In the genomic region with DNA sequence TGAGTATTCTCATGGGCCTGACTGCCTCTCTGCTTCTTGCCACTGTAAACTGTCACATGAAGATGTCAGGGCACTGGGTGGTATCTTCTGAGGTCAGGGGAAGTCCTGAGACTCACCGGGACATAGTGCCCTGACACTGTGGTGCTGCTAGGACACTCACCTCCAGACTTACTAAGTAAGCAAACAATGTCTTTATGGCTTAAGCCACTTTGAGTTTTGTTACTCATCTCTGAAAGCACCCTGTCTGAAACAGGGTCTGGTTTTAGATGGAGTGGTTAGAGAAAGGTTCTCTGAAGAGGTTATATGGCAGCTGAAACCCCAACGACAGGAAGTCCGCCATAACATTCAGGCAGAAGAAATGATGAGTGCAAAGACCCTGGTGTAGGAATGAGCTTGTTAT, we compare ENCODE assay signal across 13 cellular contexts.
DNase-seq lines count a peak whose midpoint lies in the region; ATAC-seq lines count a peak whose summit lies in the region.
"Had no signal": no experiment of that assay in that cellular context is flagged by ENCODE, and none has a peak within 500 bp of the region (broad histone marks: within the 10 kb centered on the region; RNA-seq: fewer than 3 reads in every experiment).

No MANE protein-coding gene starts in this region.

- DNase-seq in kidney tubule cell (ENCODE audit: low spot score), result peak; percentile 71
- DNase-seq in SKM-1 treated with dmso at 0.1 percent for 144 hours (lab: John Stamatoyannopoulos, UW; ENCODE audit: unreplicated experiment), result no peak
- DNase-seq in stimulated activated naive CD4-positive, alpha-beta T cell treated with Interleukin-2 at 50 U/mL for 16 hours (lab: John Stamatoyannopoulos, UW), result no peak
- no peak for DNase-seq in central memory CD4-positive, alpha-beta T cell
- DNase-seq: NCI-H1417; NCI-H510A treated with DMSO at 0.1 percent for 48 hours; posterior cingulate gyrus; SHP77; stimulated activated CD4-positive, alpha-beta T cell treated with anti-CD3 and anti-CD28 coated beads, Interleukin-2, amount 100 ng/mL, for 24 hours; WERI-Rb-1 had no signal

- peak; percentile 94 for ATAC-seq in GM18868 (IDR thresholded peaks at IDR 0.05; ENCODE audit: unreplicated experiment)
- peak; percentile 68 for ATAC-seq in GM21447 (IDR thresholded peaks at IDR 0.05; ENCODE audit: unreplicated experiment)
- peak; percentile 40 for ATAC-seq in HG03575 (IDR thresholded peaks at IDR 0.05; ENCODE audit: extremely low read depth, insufficient number of reproducible peaks, low FRiP score, unreplicated experiment)

Comparison
In these comparisons a context has a peak if more than half of its experiments do, and no peak if none do; other contexts are left out.
1. ATAC-seq: peak in every context shown above with its lines; median percentile 94 in GM18868; 68 in GM21447; 40 in HG03575.